Comparison of ENCODE assay signal across 8 cellular contexts in the genomic region with DNA sequence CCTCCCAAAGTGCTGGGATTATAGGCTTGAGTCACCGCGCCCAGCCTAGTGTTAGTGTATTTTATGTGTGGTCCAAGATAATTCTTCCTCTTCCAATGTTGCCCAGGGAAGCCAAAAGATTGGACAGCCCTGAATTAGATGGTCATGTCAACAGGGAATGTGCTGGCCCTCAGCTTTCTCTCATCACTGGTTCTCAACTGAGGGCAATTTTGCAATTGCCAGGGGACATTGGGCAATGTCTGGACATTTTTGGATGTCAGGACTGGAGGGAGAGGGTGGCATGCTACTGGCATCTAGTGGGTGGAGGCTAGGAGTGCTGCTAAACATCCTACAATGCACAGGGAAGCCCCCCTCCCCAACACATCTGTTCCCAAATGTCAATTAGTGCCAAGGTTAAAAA.
A peak's percentile ranks its signal among the peaks of the same experiment; 100 is the strongest.
DNase-seq lines count a peak whose midpoint lies in the region; ATAC-seq, FAIRE-seq and TF ChIP-seq lines count a peak whose summit lies in the region.

No MANE protein-coding gene starts in this region.

- DNase-seq in AML-193 (lab: John Stamatoyannopoulos, UW), result peak; percentile 12 to 19
- DNase-seq in NCI-H226, result peak; percentile 73
- DNase-seq in H1 (ENCODE audit: low read depth in 1 of 2, low spot score in 2 of 2), result no peak
- no peak for DNase-seq in activated CD4-positive, alpha-beta T cell treated with anti-CD3 and anti-CD28 coated beads, Interleukin-2, amount 10 ng/mL, durations not matched to agents 7 days and 5 days
- no peak for DNase-seq in DMS79 (lab: John Stamatoyannopoulos, UW)

- POLR2A ChIA-PET in H1 (lab: Charles Lee; ENCODE audit: partially characterized antibody), result no interaction called here
- POLR2A ChIA-PET in activated CD4-positive, alpha-beta T cell treated with anti-CD3 and anti-CD28 coated beads, Interleukin-2, amount 10 ng/mL, durations not matched to agents 7 days and 5 days (lab: Charles Lee), result no interaction called here

- H3K18ac ChIP-seq in H1 (ENCODE audit: extremely low read depth, low read length), result no peak overlapping the region

- no peaks in the 10 kb centered on the region for H3K36me3 ChIP-seq in H1 (ENCODE audit: control insufficient read depth in 2 of 4, insufficient read depth in 4 of 4, low read length in 3 of 4)

- peak; percentile 22 to 54; a peak in 3 of 4 replicates for TF ChIP-seq RAD21 in H1 (IDR thresholded peaks at IDR 0.05 in 1 of 2, conservative IDR thresholded peaks at IDR 0.05 in 1 of 2; ENCODE audit: low read depth in 2 of 2, low read length in 2 of 2)

- H4K8ac ChIP-seq in H1 (ENCODE audit: extremely low read depth, insufficient read depth, low read length), result no peak overlapping the region

- H3K27ac Mint-ChIP-seq in nephron, result peak overlapping the region; percentile 10 to 93 (median 79)
- H3K27ac Mint-ChIP-seq in activated CD4-positive, alpha-beta T cell treated with anti-CD3 and anti-CD28 coated beads, Interleukin-2, amount 10 ng/mL, durations not matched to agents 7 days and 5 days, result no peak overlapping the region

- no peak for TF ChIP-seq EP300 in H1 (IDR thresholded peaks at IDR 0.05; ENCODE audit: borderline replicate concordance in 1 of 2, low read depth in 2 of 2, low read length in 2 of 2)

- no peak overlapping the region for H4K5ac ChIP-seq in H1 (ENCODE audit: insufficient read length, low read depth, low read length)

- H3K27me3 Mint-ChIP-seq in nephron (ENCODE audit: low read depth), result peaks cover 22% of the 10 kb centered on the region
- H3K27me3 Mint-ChIP-seq in activated CD4-positive, alpha-beta T cell treated with anti-CD3 and anti-CD28 coated beads, Interleukin-2, amount 10 ng/mL, durations not matched to agents 7 days and 5 days, result no peaks in the 10 kb centered on the region

- H3K23me2 ChIP-seq in H1 (ENCODE audit: low read depth, low read length), result no peaks in the 10 kb centered on the region

- no peaks in the 10 kb centered on the region for H4K20me1 ChIP-seq in H1 (replicated peaks in 1 of 2; ENCODE audit: control insufficient read depth in 1 of 2, insufficient read depth in 2 of 2, low read length in 2 of 2)

- no peaks in the 10 kb centered on the region for H3K36me3 Mint-ChIP-seq in nephron (ENCODE audit: low read depth)
- H3K36me3 Mint-ChIP-seq in activated CD4-positive, alpha-beta T cell treated with anti-CD3 and anti-CD28 coated beads, Interleukin-2, amount 10 ng/mL, durations not matched to agents 7 days and 5 days (ENCODE audit: low read depth), result no peaks in the 10 kb centered on the region

- H3K79me1 ChIP-seq in H1 (ENCODE audit: low read depth, low read length), result no peaks in the 10 kb centered on the region

- peak overlapping the region; percentile 35; the same call in 1 of the 2 replicates for H2BK15ac ChIP-seq in H1 (ENCODE audit: low read length)

- no peaks in the 10 kb centered on the region for H3K9me3 ChIP-seq in H1 (ENCODE audit: insufficient read depth in 2 of 2, low read depth in 1 of 2, low read length in 1 of 2)

- ATAC-seq in GM21528 (IDR thresholded peaks at IDR 0.05; ENCODE audit: low FRiP score, unreplicated experiment) (no peak), HG03439 (IDR thresholded peaks at IDR 0.05; ENCODE audit: unreplicated experiment) (no peak)

- H3K14ac ChIP-seq in H1 (ENCODE audit: insufficient read length), result no peak overlapping the region

- H3K23ac ChIP-seq in H1 (ENCODE audit: insufficient read length), result no peak overlapping the region

- H3K27ac ChIP-seq in H1 (ENCODE audit: low read depth, low read length), result no peak overlapping the region

- H3K4me3 ChIP-seq in H1 (ENCODE audit: extremely low read depth in 1 of 4, insufficient read depth in 2 of 4, low read depth in 3 of 4, low read length in 4 of 4), result no peak overlapping the region

- H3K4me1 Mint-ChIP-seq in nephron, result peaks cover 69% of the 10 kb centered on the region
- peaks cover 6% of the 10 kb centered on the region for H3K4me1 Mint-ChIP-seq in activated CD4-positive, alpha-beta T cell treated with anti-CD3 and anti-CD28 coated beads, Interleukin-2, amount 10 ng/mL, durations not matched to agents 7 days and 5 days

- no peak overlapping the region for H2BK120ac ChIP-seq in H1 (replicated peaks; ENCODE audit: low read depth, low read length)

- H2AK5ac ChIP-seq in H1 (ENCODE audit: low read depth, low read length), result no peak overlapping the region

- TF ChIP-seq CTCF in H1 (IDR thresholded peaks at IDR 0.05; ENCODE audit: control extremely low read depth in 1 of 3, insufficient read depth in 1 of 3, low read depth in 1 of 3, low read length in 3 of 3) (peak in 2 of 3 experiments; percentile 26 to 37; a peak in 2 of 4 replicates), nephron (IDR thresholded peaks at IDR 0.05; ENCODE audit: unreplicated experiment in 3 of 3) (no peak)

- no peak overlapping the region for H3K4me3 Mint-ChIP-seq in nephron
- H3K4me3 Mint-ChIP-seq in activated CD4-positive, alpha-beta T cell treated with anti-CD3 and anti-CD28 coated beads, Interleukin-2, amount 10 ng/mL, durations not matched to agents 7 days and 5 days, result no peak overlapping the region

- H3K27me3 ChIP-seq in H1 (replicated peaks in 1 of 4; ENCODE audit: control insufficient read depth in 3 of 4, extremely low read depth in 1 of 4, insufficient read depth in 3 of 4, low read length in 3 of 4), result no peaks in the 10 kb centered on the region

- no peak overlapping the region for H3K4ac ChIP-seq in H1 (replicated peaks; ENCODE audit: insufficient read length, low read depth, low read length)

- WGBS in H1 (ENCODE audit: extremely low coverage in 1 of 2, insufficient coverage in 1 of 2, insufficient read length in 1 of 2, insufficient replicate concordance in 2 of 2, low coverage in 1 of 2, low lambda C conversion rate in 2 of 2, missing lambda C conversion rate in 1 of 2), 2 experiments, result 100% methylated on average over 2 of the region's 2 CpGs; no CpG with 5 or more reads in 1 of the 2 experiments

- H3K79me2 ChIP-seq in H1 (ENCODE audit: control insufficient read depth in 1 of 2, insufficient read depth in 2 of 2, low read length in 2 of 2), result no peaks in the 10 kb centered on the region

- no peak overlapping the region for H4K91ac ChIP-seq in H1 (replicated peaks; ENCODE audit: insufficient read length, low read length)

- H2BK12ac ChIP-seq in H1 (ENCODE audit: low read depth, low read length), result no peak overlapping the region; the same call in 1 of the 2 replicates

- TF ChIP-seq POLR2A in H1 (IDR thresholded peaks at IDR 0.05; ENCODE audit: control extremely low read depth in 1 of 2, low read depth in 2 of 2, low read length in 2 of 2), result no peak

- no peak overlapping the region for H3K4me2 ChIP-seq in H1 (ENCODE audit: insufficient read depth in 1 of 2, low read depth in 2 of 2, low read length in 2 of 2)

- H3K4me1 ChIP-seq in H1 (replicated peaks in 1 of 4; ENCODE audit: control insufficient read depth in 3 of 4, insufficient read depth in 4 of 4, low read length in 3 of 4), result peaks cover 14 to 23% (median 18%) of the 10 kb centered on the region in 4 experiments

- no peak for FAIRE-seq in H1 (lab: Jason Lieb, UNC)

- H2BK5ac ChIP-seq in H1 (ENCODE audit: low read depth, low read length), result no peak overlapping the region

- CTCF ChIA-PET in H1 (lab: Charles Lee; ENCODE audit: partially characterized antibody), result interaction anchor here (0.7 to 6.8 kb wide), 35 partner anchors 7 to 404 kb away, joined by 3 to 84 read pairs (median 4); no protein-coding TSS in a partner anchor
- CTCF ChIA-PET in activated CD4-positive, alpha-beta T cell treated with anti-CD3 and anti-CD28 coated beads, Interleukin-2, amount 10 ng/mL, durations not matched to agents 7 days and 5 days (lab: Charles Lee), result interaction anchor here (1.0 to 1.6 kb wide), 2 partner anchors 9 to 55 kb away, joined by 3 read pairs; no protein-coding TSS in a partner anchor

- H3K9ac ChIP-seq in H1 (replicated peaks in 1 of 4; ENCODE audit: extremely low read depth in 1 of 4, low read depth in 3 of 4, low read length in 3 of 4), result no peak overlapping the region

- no peak overlapping the region for H3K56ac ChIP-seq in H1 (replicated peaks; ENCODE audit: insufficient read length, low read depth, low read length)

- no peak overlapping the region for H2AFZ ChIP-seq in H1 (ENCODE audit: low read length)

- H2BK20ac ChIP-seq in H1 (ENCODE audit: low read length), result no peak overlapping the region

- H3K9me3 Mint-ChIP-seq in nephron, result no peaks in the 10 kb centered on the region
- H3K9me3 Mint-ChIP-seq in activated CD4-positive, alpha-beta T cell treated with anti-CD3 and anti-CD28 coated beads, Interleukin-2, amount 10 ng/mL, durations not matched to agents 7 days and 5 days, result no peaks in the 10 kb centered on the region

TF ChIP-seq in H1, 55 proteins besides CTCF, POLR2A, EP300 and RAD21:
- peak; percentile 67 for TF ChIP-seq CEBPB (IDR thresholded peaks at IDR 0.05; ENCODE audit: low read depth, low read length)
- no peak for TF ChIP-seq KDM4A (IDR thresholded peaks at IDR 0.05; ENCODE audit: low read depth, low read length, severe bottlenecking)

Comparison
In these comparisons a context has a peak if more than half of its experiments do, and no peak if none do; other contexts are left out.
1. DNase-seq: peak in AML-193 (2 of 2) and NCI-H226 (single experiment); none in H1 (0 of 2), activated CD4-positive, alpha-beta T cell treated with anti-CD3 and anti-CD28 coated beads, Interleukin-2, amount 10 ng/mL, durations not matched to agents 7 days and 5 days (single experiment) and DMS79 (single experiment).
2. CTCF ChIP-seq: peak in H1 (2 of 3); none in nephron (0 of 3).